8 cellular contexts compared by ENCODE assay signal in genomic region chr14:91947196-91948184, GRCh38. TPM values are rescaled to one million over a fixed set of nuclear protein-coding genes. Genes with fewer than 3 reads are reported as not detected.
A peak's percentile ranks its signal among the peaks of the same experiment; 100 is the strongest.
DNase-seq lines count a peak whose midpoint lies in the region; ATAC-seq and TF ChIP-seq lines count a peak whose summit lies in the region.

TSS of gene FBLN5 (minus strand) at chr14:91947694. CDS start at chr14:91947229, 465 bp downstream.

- H3K27me3 ChIP-seq in CD4-positive, alpha-beta T cell (ENCODE audit: control insufficient read depth, insufficient read depth, low read length), result peaks cover 23% of the 10 kb centered on the region
- peaks cover 18% of the 10 kb centered on the region for H3K27me3 ChIP-seq in neutrophil

- H3K9me3 Mint-ChIP-seq in CD4-positive, alpha-beta T cell, result no peaks in the 10 kb centered on the region
- no peaks in the 10 kb centered on the region for H3K9me3 Mint-ChIP-seq in activated naive CD4-positive, alpha-beta T cell treated with anti-CD3 and anti-CD28 coated beads for 36 hours

- peak within 1 kb of the TSS; percentile 83 for H3K4me3 Mint-ChIP-seq in CD4-positive, alpha-beta T cell
- H3K4me3 Mint-ChIP-seq in activated naive CD4-positive, alpha-beta T cell treated with anti-CD3 and anti-CD28 coated beads for 36 hours, result peak within 1 kb of the TSS; percentile 79

- H3K4me3 ChIP-seq in neutrophil (ENCODE audit: low read depth in 1 of 2, low read length in 1 of 2), result peak within 1 kb of the TSS; percentile 53 to 60

- peaks cover 46% of the 10 kb centered on the region for H3K27me3 Mint-ChIP-seq in CD4-positive, alpha-beta T cell
- peaks cover 33% of the 10 kb centered on the region for H3K27me3 Mint-ChIP-seq in activated naive CD4-positive, alpha-beta T cell treated with anti-CD3 and anti-CD28 coated beads for 36 hours (ENCODE audit: low read depth)

- no peak for TF ChIP-seq CTCF in CD4-positive, alpha-beta T cell (IDR thresholded peaks at IDR 0.05)
- TF ChIP-seq CTCF in neutrophil (IDR thresholded peaks at IDR 0.05), result no peak

- peak in 8 of 10 experiments; percentile 1 to 42 (median 8) for DNase-seq in CD4-positive, alpha-beta T cell
- peak; percentile 15 for DNase-seq in NCI-H226
- DNase-seq in activated naive CD4-positive, alpha-beta T cell treated with anti-CD3 and anti-CD28 coated beads for 36 hours, result peak; percentile 19
- peak in 35 of 42 donors; percentile 16 to 64 (median 34) for DNase-seq in head of caudate nucleus
- peak; percentile 56 for DNase-seq in ureter (ENCODE audit: low spot score)
- no peak for DNase-seq in SHP77 (lab: John Stamatoyannopoulos, UW)

- H3K36me3 Mint-ChIP-seq in CD4-positive, alpha-beta T cell (ENCODE audit: low read depth), result no peaks in the 10 kb centered on the region
- H3K36me3 Mint-ChIP-seq in activated naive CD4-positive, alpha-beta T cell treated with anti-CD3 and anti-CD28 coated beads for 36 hours (ENCODE audit: low read depth), result no peaks in the 10 kb centered on the region

- H3K27ac Mint-ChIP-seq in CD4-positive, alpha-beta T cell, result no peak within 1 kb of the TSS
- no peak within 1 kb of the TSS for H3K27ac Mint-ChIP-seq in activated naive CD4-positive, alpha-beta T cell treated with anti-CD3 and anti-CD28 coated beads for 36 hours

- H3K9me3 ChIP-seq in CD4-positive, alpha-beta T cell (ENCODE audit: control insufficient read depth, low read length), result no peaks in the 10 kb centered on the region
- H3K9me3 ChIP-seq in neutrophil, result no peaks in the 10 kb centered on the region

- H3K36me3 ChIP-seq in neutrophil, result no peaks in the 10 kb centered on the region

- intact Hi-C loops in CD4-positive, alpha-beta T cell (cut with DNase I, micrococcal nuclease), result no loop called here
- intact Hi-C loops in activated naive CD4-positive, alpha-beta T cell treated with anti-CD3 and anti-CD28 coated beads for 36 hours (cut with micrococcal nuclease), result no loop called here
- intact Hi-C loops in head of caudate nucleus (cut with DNase I), result no loop called here

- POLR2A ChIA-PET in CD4-positive, alpha-beta T cell (lab: Charles Lee), result no interaction called here

- no peak within 1 kb of the TSS for H3K27ac ChIP-seq in CD4-positive, alpha-beta T cell (ENCODE audit: low read depth, low read length)
- no peak within 1 kb of the TSS for H3K27ac ChIP-seq in neutrophil

- ATAC-seq in CD4-positive, alpha-beta T cell (ENCODE audit: poor library complexity), result peak; percentile 63
- ATAC-seq in HG02678 (IDR thresholded peaks at IDR 0.05; ENCODE audit: unreplicated experiment), result no peak

- H3K4me1 Mint-ChIP-seq in CD4-positive, alpha-beta T cell (ENCODE audit: low read depth), result peaks cover 17% of the 10 kb centered on the region
- peaks cover 11% of the 10 kb centered on the region for H3K4me1 Mint-ChIP-seq in activated naive CD4-positive, alpha-beta T cell treated with anti-CD3 and anti-CD28 coated beads for 36 hours (ENCODE audit: low read depth)

- CTCF ChIA-PET in CD4-positive, alpha-beta T cell (lab: Charles Lee), result no interaction called here
- CTCF ChIA-PET in activated naive CD4-positive, alpha-beta T cell treated with anti-CD3 and anti-CD28 coated beads for 36 hours (lab: Charles Lee), result interaction anchor here (0.5 to 1.2 kb wide), 2 partner anchors 49 to 442 kb away, joined by 3 to 7 read pairs; no protein-coding TSS in a partner anchor

- H3K4me1 ChIP-seq in neutrophil (ENCODE audit: control insufficient read depth in 1 of 2, insufficient read depth in 1 of 2, low read depth in 1 of 2, low read length in 1 of 2), result peaks cover 23 to 29% of the 10 kb centered on the region in 2 experiments

RNA-seq across cellular contexts. Expression of gene FBLN5, which starts in this region (rescaled TPM):
- total RNA-seq in CD4-positive, alpha-beta T cell, result 1 to 10 TPM; 1.2 to 1.5 TPM
- 1 to 10 TPM; 1.2 to 1.6 TPM for total RNA-seq in activated naive CD4-positive, alpha-beta T cell treated with anti-CD3 and anti-CD28 coated beads for 36 hours
- 39.4 TPM for total RNA-seq in ureter

Comparison
In these comparisons a context has a peak if more than half of its experiments do, and no peak if none do; other contexts are left out.
1. RNA of gene FBLN5 (total RNA-seq): 39.4 TPM in ureter (single experiment); 1.2 to 1.6 TPM in activated naive CD4-positive, alpha-beta T cell treated with anti-CD3 and anti-CD28 coated beads for 36 hours and 1.2 to 1.5 TPM in CD4-positive, alpha-beta T cell; every median in the first group is over 10 times any median in the second.
2. DNase-seq: peak in CD4-positive, alpha-beta T cell (8 of 10), NCI-H226 (single experiment), activated naive CD4-positive, alpha-beta T cell treated with anti-CD3 and anti-CD28 coated beads for 36 hours (single experiment), head of caudate nucleus (35 of 42) and ureter (single experiment); none in SHP77 (0 of 2).